19 cellular contexts compared by ENCODE assay signal in genomic region chrX:13215729-13216128, GRCh38.
DNase-seq lines count a peak whose midpoint lies in the region; ATAC-seq and TF ChIP-seq lines count a peak whose summit lies in the region.
"Had no signal": no experiment of that assay in that cellular context is flagged by ENCODE, and none has a peak within 500 bp of the region (broad histone marks: within the 10 kb centered on the region; RNA-seq: fewer than 3 reads in every experiment).

No MANE protein-coding gene starts in this region.

- H4K91ac ChIP-seq in mesenchymal stem cell (ENCODE audit: low read length) = no peak overlapping the region

- TF ChIP-seq POLR2A in uterus (IDR thresholded peaks at IDR 0.05) = no peak

- H3K27me3 ChIP-seq in mesenchymal stem cell (ENCODE audit: control insufficient read depth in 1 of 2, insufficient read depth in 1 of 2, low read length in 2 of 2) = peaks cover 0 to 6% of the 10 kb centered on the region in 2 experiments
- H3K27me3 ChIP-seq in uterus = no peaks in the 10 kb centered on the region

- no peaks in the 10 kb centered on the region for H3K79me1 ChIP-seq in mesenchymal stem cell (replicated peaks; ENCODE audit: low read length, poor library complexity, severe bottlenecking)

- peaks cover 3% of the 10 kb centered on the region for H3K4me1 Mint-ChIP-seq in activated CD4-positive, alpha-beta T cell treated with anti-CD3 and anti-CD28 coated beads, Interleukin-2, amount 10 ng/mL, durations not matched to agents 24 days and 14 days
- H3K4me1 Mint-ChIP-seq: B cell had no signal

- no peak overlapping the region for H3K4ac ChIP-seq in mesenchymal stem cell (ENCODE audit: low read depth in 1 of 2, low read length in 2 of 2)

- H3K9me3 Mint-ChIP-seq in activated CD4-positive, alpha-beta T cell treated with anti-CD3 and anti-CD28 coated beads, Interleukin-2, amount 10 ng/mL, durations not matched to agents 24 days and 14 days = peaks cover 8% of the 10 kb centered on the region
- H3K9me3 Mint-ChIP-seq: activated naive CD4-positive, alpha-beta T cell treated with anti-CD3 and anti-CD28 coated beads, Interleukin-2, amount 50 U/mL, for 24 hours had no signal

- H3K14ac ChIP-seq in mesenchymal stem cell (ENCODE audit: low read length in 2 of 2) = no peak overlapping the region

- H3K36me3 ChIP-seq in mesenchymal stem cell (ENCODE audit: control insufficient read depth in 1 of 2, insufficient read depth in 2 of 2, low read depth in 1 of 2, low read length in 2 of 2) (no peaks in the 10 kb centered on the region), uterus (no peaks in the 10 kb centered on the region)

- no peak overlapping the region for H3K27ac ChIP-seq in mesenchymal stem cell (ENCODE audit: low read length, poor library complexity, severe bottlenecking)
- peak overlapping the region; percentile 20 to 65 for H3K27ac ChIP-seq in uterus
- H3K27ac ChIP-seq: psoas muscle had no signal

- H3K23ac ChIP-seq in mesenchymal stem cell (ENCODE audit: low read length in 2 of 2) = no peak overlapping the region

- no peak overlapping the region for H2AFZ ChIP-seq in mesenchymal stem cell (ENCODE audit: low read depth, low read length)

- no peak for TF ChIP-seq CTCF in choroid plexus epithelial cell (conservative IDR thresholded peaks at IDR 0.05; ENCODE audit: low read depth, low read length)
- TF ChIP-seq CTCF in uterus (IDR thresholded peaks at IDR 0.05) = no peak

- no peak overlapping the region for H4K8ac ChIP-seq in mesenchymal stem cell (ENCODE audit: low read length)

- intact Hi-C loops in uterus (cut with DNase I; ENCODE audit: low total_unique reads) = no loop called here
- intact Hi-C loops in activated CD4-positive, alpha-beta T cell treated with anti-CD3 and anti-CD28 coated beads, Interleukin-2, amount 10 ng/mL, durations not matched to agents 24 days and 14 days (cut with micrococcal nuclease) = no loop called here

- H3K4me2 ChIP-seq in mesenchymal stem cell (ENCODE audit: low read length, poor library complexity, severe bottlenecking) = no peak overlapping the region
- H3K4me2 ChIP-seq: smooth muscle cell had no signal

- no peak overlapping the region for H3K27ac Mint-ChIP-seq in activated CD4-positive, alpha-beta T cell treated with anti-CD3 and anti-CD28 coated beads, Interleukin-2, amount 10 ng/mL, durations not matched to agents 24 days and 14 days
- H3K27ac Mint-ChIP-seq: activated naive CD4-positive, alpha-beta T cell treated with anti-CD3 and anti-CD28 coated beads, Interleukin-2, amount 50 U/mL, for 24 hours; B cell had no signal

- H3K9me3 ChIP-seq in mesenchymal stem cell (ENCODE audit: control insufficient read depth, low read length) = no peaks in the 10 kb centered on the region
- H3K9me3 ChIP-seq in uterus = no peaks in the 10 kb centered on the region

- no peaks in the 10 kb centered on the region for H3K36me3 Mint-ChIP-seq in activated CD4-positive, alpha-beta T cell treated with anti-CD3 and anti-CD28 coated beads, Interleukin-2, amount 10 ng/mL, durations not matched to agents 24 days and 14 days (ENCODE audit: low read depth)
- H3K36me3 Mint-ChIP-seq: activated naive CD4-positive, alpha-beta T cell treated with anti-CD3 and anti-CD28 coated beads, Interleukin-2, amount 50 U/mL, for 24 hours had no signal

- no peak overlapping the region for H2BK12ac ChIP-seq in mesenchymal stem cell (ENCODE audit: low read length in 2 of 2)

- no peak overlapping the region for H2BK15ac ChIP-seq in mesenchymal stem cell (ENCODE audit: low read depth, poor library complexity, severe bottlenecking)

- H3K4me1 ChIP-seq in mesenchymal stem cell (ENCODE audit: control insufficient read depth, insufficient read depth, low read depth, low read length) (no peaks in the 10 kb centered on the region), uterus (peaks cover 0 to 6% of the 10 kb centered on the region in 2 donors)
- H3K4me1 ChIP-seq: psoas muscle had no signal

- no peak overlapping the region for H2BK120ac ChIP-seq in mesenchymal stem cell (ENCODE audit: low read depth, low read length)

- no peak overlapping the region for H2BK5ac ChIP-seq in mesenchymal stem cell (ENCODE audit: low read depth, low read length, poor library complexity, severe bottlenecking)

- DNase-seq in NCI-H446 (lab: John Stamatoyannopoulos, UW) = peak; percentile 59 to 61
- DNase-seq in choroid plexus epithelial cell (ENCODE audit: low read depth) = peak; percentile 70
- DNase-seq in mesenchymal stem cell = no peak
- no peak for DNase-seq in uterus
- no peak for DNase-seq in dermis blood vessel endothelial cell
- no peak for DNase-seq in activated CD4-positive, alpha-beta T cell treated with anti-CD3 and anti-CD28 coated beads, Interleukin-2, amount 10 ng/mL, durations not matched to agents 24 days and 14 days
- DNase-seq: activated CD4-positive, alpha-beta T cell treated with anti-CD3 and anti-CD28 coated beads for 1 hour; cortex of kidney; NCI-H2081 treated with DMSO at 0.1 percent for 48 hours; NCI-H524 treated with DMSO at 0.1 percent for 48 hours; psoas muscle; stimulated activated CD4-positive, alpha-beta T cell treated with anti-CD3 and anti-CD28 coated beads, Interleukin-2, amount 100 ng/mL, for 48 hours; stimulated activated naive CD8-positive, alpha-beta T cell treated with anti-CD3 and anti-CD28 coated beads, Interleukin-15, Interleukin-2, amounts not matched to agents 100 U/mL and 50 U/mL, for 24 hours; trophoblast cell had no signal

- peak overlapping the region; percentile 76 for H3K9ac ChIP-seq in mesenchymal stem cell (ENCODE audit: low read length)

- ATAC-seq in HG03159 (IDR thresholded peaks at IDR 0.05; ENCODE audit: unreplicated experiment) = no peak
- ATAC-seq: HCT116; psoas muscle; stimulated activated naive CD8-positive, alpha-beta T cell treated with anti-CD3 and anti-CD28 coated beads, Interleukin-15, Interleukin-2, amounts not matched to agents 100 U/mL and 50 U/mL, for 24 hours had no signal

- no peak overlapping the region for H3K18ac ChIP-seq in mesenchymal stem cell (ENCODE audit: low read depth in 1 of 2, low read length in 2 of 2)

- no peaks in the 10 kb centered on the region for H3K27me3 Mint-ChIP-seq in activated CD4-positive, alpha-beta T cell treated with anti-CD3 and anti-CD28 coated beads, Interleukin-2, amount 10 ng/mL, durations not matched to agents 24 days and 14 days
- H3K27me3 Mint-ChIP-seq: activated naive CD4-positive, alpha-beta T cell treated with anti-CD3 and anti-CD28 coated beads, Interleukin-2, amount 50 U/mL, for 24 hours; B cell had no signal

- 60% methylated on average over 1 of the region's 4 CpGs for WGBS in mesenchymal stem cell

- H3K4me3 Mint-ChIP-seq in activated CD4-positive, alpha-beta T cell treated with anti-CD3 and anti-CD28 coated beads, Interleukin-2, amount 10 ng/mL, durations not matched to agents 24 days and 14 days = no peak overlapping the region
- H3K4me3 Mint-ChIP-seq: activated naive CD4-positive, alpha-beta T cell treated with anti-CD3 and anti-CD28 coated beads, Interleukin-2, amount 50 U/mL, for 24 hours; B cell had no signal

- no peak overlapping the region for H2AK5ac ChIP-seq in mesenchymal stem cell (ENCODE audit: low read length, severe bottlenecking)

- H3K4me3 ChIP-seq in choroid plexus epithelial cell (ENCODE audit: low read depth, low read length) (no peak overlapping the region), mesenchymal stem cell (ENCODE audit: insufficient read depth in 1 of 2, low read depth in 1 of 2, low read length in 2 of 2) (no peak overlapping the region), uterus (no peak overlapping the region)
- H3K4me3 ChIP-seq: psoas muscle, smooth muscle cell had no signal

Comparison
In these comparisons a context has a peak if more than half of its experiments do, and no peak if none do; other contexts are left out.
1. DNase-seq: peak in NCI-H446 (2 of 2) and choroid plexus epithelial cell (single experiment); none in mesenchymal stem cell (single experiment), uterus (0 of 2), dermis blood vessel endothelial cell (single experiment) and activated CD4-positive, alpha-beta T cell treated with anti-CD3 and anti-CD28 coated beads, Interleukin-2, amount 10 ng/mL, durations not matched to agents 24 days and 14 days (single experiment).